In the genomic region with DNA sequence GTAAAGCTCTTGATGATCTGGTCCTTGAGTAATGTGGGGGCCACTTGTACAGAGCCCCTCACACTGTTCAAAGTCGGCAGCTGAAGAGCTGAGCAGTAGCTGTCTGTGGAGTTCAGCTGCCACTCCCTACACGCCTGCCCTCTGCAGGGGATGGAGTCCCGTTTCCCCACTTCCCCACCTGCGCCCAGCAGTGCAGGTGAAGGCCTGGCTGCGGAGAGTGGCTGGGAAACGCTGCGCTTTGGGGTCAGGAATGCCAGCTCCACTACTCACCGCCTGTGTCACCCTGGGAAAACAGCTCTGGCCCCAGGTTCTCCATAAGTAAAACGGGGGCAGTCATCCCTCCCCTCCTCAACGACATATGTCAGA, we compare ENCODE assay signal across 8 cellular contexts. TPM values are rescaled to one million over a fixed set of nuclear protein-coding genes. Genes with fewer than 3 reads are reported as not detected.
DNase-seq lines count a peak whose midpoint lies in the region; ATAC-seq and TF ChIP-seq lines count a peak whose summit lies in the region.
"Not testable (repeated sequence)": the region's sequence is repeated elsewhere in the genome, so short reads cannot be mapped to it uniquely, and the experiment has no call there.

No MANE protein-coding gene starts in this region.

- peaks cover 40% of the 10 kb centered on the region for H3K79me2 ChIP-seq in SK-N-SH (ENCODE audit: insufficient read depth)

- H3K27me3 ChIP-seq in H7 (ENCODE audit: control insufficient read depth, insufficient read depth, low read length); SK-N-SH (ENCODE audit: insufficient read depth); brain microvascular endothelial cell (replicated peaks); transverse colon: not testable (repeated sequence)

- not testable (repeated sequence) for TF ChIP-seq POLR2A in transverse colon (IDR thresholded peaks at IDR 0.05)

- H3K9ac ChIP-seq in SK-N-SH = peak overlapping the region; percentile 92

- TF ChIP-seq CTCF in GM12873 (IDR thresholded peaks at IDR 0.05; ENCODE audit: insufficient read depth, low read depth, low read length, missing control alignments) (peak; percentile 4), transverse colon (IDR thresholded peaks at IDR 0.05) (peak in 1 of 5 experiments; percentile 14)
- not testable (repeated sequence) for TF ChIP-seq CTCF in SK-N-SH (IDR thresholded peaks at IDR 0.05); brain microvascular endothelial cell (IDR thresholded peaks at IDR 0.05; ENCODE audit: low read depth, low read length, missing control alignments); nephron progenitor cell (IDR thresholded peaks at IDR 0.05)

- peaks cover 30% of the 10 kb centered on the region for H3K4me1 Mint-ChIP-seq in nephron progenitor cell

- not testable (repeated sequence) for H3K36me3 ChIP-seq in H7 (replicated peaks; ENCODE audit: control insufficient read depth, insufficient read depth, low read length); SK-N-SH (replicated peaks in 1 of 2; ENCODE audit: control insufficient read depth in 1 of 2, insufficient read depth in 2 of 2, low read length in 1 of 2); brain microvascular endothelial cell (replicated peaks); transverse colon

- peaks cover 11% of the 10 kb centered on the region for H3K27me3 Mint-ChIP-seq in nephron progenitor cell (ENCODE audit: low read depth, poor library complexity)

- H3K9me3 ChIP-seq in SK-N-SH, transverse colon: not testable (repeated sequence)

- TF ChIP-seq RAD21 in SK-N-SH (IDR thresholded peaks at IDR 0.05; ENCODE audit: low read length) = not testable (repeated sequence)

- H3K9me2 ChIP-seq in SK-N-SH = not testable (repeated sequence)

- peaks cover 6 to 18% of the 10 kb centered on the region in 2 experiments; a peak in 2 of 4 replicates for H3K4me1 ChIP-seq in SK-N-SH (ENCODE audit: control insufficient read depth in 1 of 2, insufficient read depth in 2 of 2, low read depth in 1 of 2, low read length in 1 of 2)
- peaks cover 7 to 20% (median 13%) of the 10 kb centered on the region in 4 donors for H3K4me1 ChIP-seq in transverse colon

- ATAC-seq in HG03521 (IDR thresholded peaks at IDR 0.05; ENCODE audit: unreplicated experiment) (peak; percentile 3), left cardiac atrium (peak; percentile 9 to 30)

- peak overlapping the region; percentile 97 for H3K27ac Mint-ChIP-seq in nephron progenitor cell

- H3K9me3 Mint-ChIP-seq in nephron progenitor cell = peaks cover 14% of the 10 kb centered on the region

- TF ChIP-seq EP300 in SK-N-SH (IDR thresholded peaks at IDR 0.05; ENCODE audit: borderline replicate concordance in 1 of 2, low read depth in 1 of 2, low read length in 1 of 2); transverse colon (IDR thresholded peaks at IDR 0.05; ENCODE audit: low read depth): not testable (repeated sequence)

- POLR2A ChIA-PET in SK-N-SH (lab: Yijun Ruan, JAX) = interaction anchor here (0.9 kb wide), 1 partner anchor 237 kb away, joined by 3 read pairs; a partner anchor contains a TSS

- peaks cover 11% of the 10 kb centered on the region for H3K36me3 Mint-ChIP-seq in nephron progenitor cell (ENCODE audit: low read depth)

- peak overlapping the region; percentile 95 for H3K4me3 ChIP-seq in H7 (ENCODE audit: insufficient read depth, low read depth, low read length)
- peak overlapping the region; percentile 93 to 99 for H3K4me3 ChIP-seq in SK-N-SH (ENCODE audit: low read depth in 2 of 2, low read length in 1 of 2)
- peak overlapping the region; percentile 97 for H3K4me3 ChIP-seq in brain microvascular endothelial cell (ENCODE audit: low read depth, low read length)
- peak overlapping the region; percentile 60 to 84 (median 75) for H3K4me3 ChIP-seq in transverse colon

- in situ Hi-C loops in brain microvascular endothelial cell (cut with HindIII; ENCODE audit: low pct_ligation_motif_present, low sequenced_read_pairs); transverse colon (cut with MboI; ENCODE audit: low pct_ligation_motif_present in 1 of 4, low pct_unique_long_range_greater_than_20kb in 1 of 4, low sequenced_read_pairs in 3 of 4): not testable (repeated sequence)

- H2AFZ ChIP-seq in SK-N-SH (ENCODE audit: low read depth) = peak overlapping the region; percentile 97

- DNase-seq in H7 (peak; percentile 66), transverse colon (peak; percentile 48)
- not testable (repeated sequence) for DNase-seq in SK-N-SH, brain microvascular endothelial cell, left cardiac atrium, nephron progenitor cell

- H3F3A ChIP-seq in SK-N-SH (replicated peaks; ENCODE audit: insufficient read depth) = not testable (repeated sequence)

- 5% methylated on average over 8 of the region's 10 CpGs for WGBS in SK-N-SH (ENCODE audit: low lambda C conversion rate)
- WGBS in transverse colon (ENCODE audit: low coverage in 1 of 2), 2 donors = 0% methylated on average over 10 of the region's 10 CpGs; no CpG with 5 or more reads in 1 of the 2 donors

- peak overlapping the region; percentile 96 for H3K4me3 Mint-ChIP-seq in nephron progenitor cell

- H3K4me2 ChIP-seq in SK-N-SH = peak overlapping the region; percentile 90

- H3K27ac ChIP-seq in SK-N-SH (ENCODE audit: low read depth in 2 of 2, low read length in 1 of 2) (peak overlapping the region in 1 of 2 experiments; percentile 60; a peak in 1 of 4 replicates), brain microvascular endothelial cell (peak overlapping the region; percentile 61), transverse colon (peak overlapping the region; percentile 78 to 91 (median 90))

- CTCF ChIA-PET in SK-N-SH (lab: Yijun Ruan, JAX) = interaction anchor here (1.1 to 2.8 kb wide), 6 partner anchors 10 to 326 kb away, joined by 3 to 27 read pairs (median 6); no protein-coding TSS in a partner anchor

- not testable (repeated sequence) for H4K20me1 ChIP-seq in SK-N-SH (ENCODE audit: insufficient read depth)

- intact Hi-C loops in left cardiac atrium (cut with DNase I); transverse colon (cut with DNase I; ENCODE audit: low total_unique reads): not testable (repeated sequence)

RNA-seq across cellular contexts. Expression of a gene that starts 0.5 kb away (rescaled TPM):
- 37.1 and 49.3 TPM in 2 replicates for total RNA-seq in H7 (2014; rRNA removed; shearing (Covaris generic))
- 40.5 and 48.2 TPM in 2 replicates for polyA plus RNA-seq in SK-N-SH (2012; rRNA removed)
- 23.7 and 31.1 TPM in 2 replicates for polyA plus RNA-seq in SK-N-SH (2012; cell fraction: cytosol; rRNA removed)
- polyA plus RNA-seq in SK-N-SH (2012; cell fraction: nucleus; rRNA removed) = 109 and 128 TPM in 2 replicates
- total RNA-seq in left cardiac atrium (10 to 100 TPM; 29.1 to 31.6 TPM), transverse colon (100 to 1,000 TPM in 1 of 4 donors, 10 to 100 TPM in 3; 29.9 to 134 (median 42.7) TPM)
